Comparison of ENCODE assay signal across 10 cellular contexts in the genomic region with DNA sequence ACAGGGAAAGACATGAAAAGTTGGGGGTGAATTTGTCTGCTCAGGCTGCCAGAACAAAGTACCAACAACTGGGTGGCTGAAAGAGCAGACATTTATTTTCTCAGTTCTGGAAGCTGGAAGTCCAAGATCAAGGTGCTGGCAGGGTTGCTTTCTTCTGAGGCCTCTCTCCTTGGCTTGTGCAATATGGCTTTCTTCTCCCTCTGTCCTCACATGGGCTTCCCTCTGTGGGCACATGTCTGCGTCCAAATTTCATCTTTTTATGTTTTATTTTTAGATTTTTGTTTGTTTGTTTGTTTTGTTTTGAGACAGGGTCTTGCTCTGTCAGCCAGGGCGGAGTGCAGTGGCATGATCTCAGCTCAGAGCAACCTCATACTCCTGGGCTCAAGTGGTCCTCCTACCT.
"Had no signal": no experiment of that assay in that cellular context is flagged by ENCODE, and none has a peak within 500 bp of the region (broad histone marks: within the 10 kb centered on the region; RNA-seq: fewer than 3 reads in every experiment).

No MANE protein-coding gene starts in this region.

- H2AFZ ChIP-seq: GM23248 had no signal

- FAIRE-seq: H54, K562 had no signal

- DNase-seq: GM23248, GOT3, H9, HCEC 1CT, HFFc6, IMR-90, KG1 had no signal

- ATAC-seq: K562 had no signal

- H3K9ac ChIP-seq: GM23248 had no signal

- H3K27ac ChIP-seq: GM23248, HL-60 had no signal

- H3K4me3 ChIP-seq: GM23248, K562 had no signal
